ENCODE assay signal across 8 cellular contexts in the genomic region with DNA sequence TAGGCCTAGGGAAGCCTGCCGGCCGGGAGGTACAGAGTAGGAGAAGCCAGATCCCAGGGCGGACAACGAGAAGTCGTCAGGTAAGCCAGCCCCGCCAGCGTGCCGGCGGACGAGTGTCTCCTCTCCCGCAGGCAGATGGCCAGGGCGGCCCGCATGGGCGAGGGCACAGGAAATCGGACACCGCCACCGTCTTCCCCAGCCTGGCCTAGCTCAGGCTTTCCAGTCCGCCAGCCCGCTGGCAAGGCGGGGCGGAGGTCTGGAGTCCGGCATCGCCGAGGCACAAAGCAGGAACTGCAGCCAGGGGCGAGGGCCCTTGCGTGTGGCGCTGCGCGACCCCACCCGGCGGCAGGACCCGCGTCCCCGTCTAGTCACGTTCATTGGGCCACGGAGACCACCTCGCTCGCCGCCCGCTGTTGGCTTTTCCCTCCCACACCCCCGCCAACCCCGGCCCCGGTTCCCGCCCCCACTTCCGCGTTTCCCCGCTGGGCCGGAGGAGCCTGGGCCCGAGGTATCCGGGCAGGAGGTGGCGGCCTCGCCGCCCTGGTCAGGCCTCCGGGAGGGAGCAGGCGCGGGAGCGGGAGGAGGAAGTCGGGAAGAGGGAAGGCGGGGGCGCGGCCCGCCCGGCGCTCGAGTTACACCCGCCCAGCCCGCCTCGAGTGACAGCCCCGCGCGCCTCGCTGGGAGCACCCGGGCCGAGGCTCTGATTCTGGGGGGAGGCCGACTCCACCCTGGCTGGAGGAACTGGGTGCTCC. TPM values are rescaled to one million over a fixed set of nuclear protein-coding genes. Genes with fewer than 3 reads are reported as not detected.
DNase-seq lines count a peak whose midpoint lies in the region; ATAC-seq lines count a peak whose summit lies in the region.

TSS of gene GPD2 (plus strand) at position 655 of the 752 bp plus-strand sequence. CDS start 39,727 bp downstream, outside the sequence.

- H3K27ac ChIP-seq in CD8-positive, alpha-beta memory T cell (ENCODE audit: low read depth, low read length) = peak within 1 kb of the TSS; percentile 62
- peak within 1 kb of the TSS; percentile 95 to 96 for H3K27ac ChIP-seq in esophagus (ENCODE audit: low read depth in 2 of 2, low read length in 1 of 2)

- no peaks in the 10 kb centered on the region for H3K27me3 ChIP-seq in CD8-positive, alpha-beta memory T cell (ENCODE audit: insufficient read depth, low read length, poor library complexity, severe bottlenecking)
- H3K27me3 ChIP-seq in esophagus (ENCODE audit: control insufficient read depth in 1 of 2, insufficient read depth in 2 of 2, low read length in 2 of 2) (no peaks in the 10 kb centered on the region), mucosa of stomach (ENCODE audit: control insufficient read depth, insufficient read depth, low read length) (no peaks in the 10 kb centered on the region)

- POLR2A ChIA-PET in CD8-positive, alpha-beta memory T cell (lab: Charles Lee) = interaction anchor here (0.7 to 1.8 kb wide), 6 partner anchors 36 to 103 kb away, joined by 3 to 7 read pairs (median 3); partner anchors contain the start of gene NR4A2

- WGBS in esophagus, 2 donors = 1% methylated on average over 61 to 75 of the region's 75 CpGs

- peak; percentile 51 to 80 (median 65) for DNase-seq in CD8-positive, alpha-beta memory T cell
- DNase-seq in OCI-M1 (lab: John Stamatoyannopoulos, UW) = peak; percentile 89
- peak; percentile 83 for DNase-seq in activated T-cell treated with anti-CD3 and anti-CD28 coated beads, Interleukin-2, amount 50 U/mL, for 24 hours
- peak; percentile 27 for DNase-seq in stimulated activated CD8-positive, alpha-beta memory T cell treated with anti-CD3 and anti-CD28 coated beads, Interleukin-7, amount 100 ng/mL, for 24 hours (ENCODE audit: low read depth)

- H3K27ac Mint-ChIP-seq in CD8-positive, alpha-beta memory T cell = peak within 1 kb of the TSS; percentile 88 to 98 (median 96)
- H3K27ac Mint-ChIP-seq in activated T-cell treated with anti-CD3 and anti-CD28 coated beads, Interleukin-2, amount 50 U/mL, for 24 hours = peak within 1 kb of the TSS; percentile 92

- H3K27me3 Mint-ChIP-seq in CD8-positive, alpha-beta memory T cell = no peaks in the 10 kb centered on the region
- H3K27me3 Mint-ChIP-seq in activated T-cell treated with anti-CD3 and anti-CD28 coated beads, Interleukin-2, amount 50 U/mL, for 24 hours = no peaks in the 10 kb centered on the region

- H3K9me3 ChIP-seq in CD8-positive, alpha-beta memory T cell (ENCODE audit: low read length) = no peaks in the 10 kb centered on the region
- H3K9me3 ChIP-seq in esophagus (ENCODE audit: control insufficient read depth in 2 of 2, insufficient read depth in 1 of 2, low read depth in 1 of 2, low read length in 1 of 2) = no peaks in the 10 kb centered on the region
- no peaks in the 10 kb centered on the region for H3K9me3 ChIP-seq in mucosa of stomach (ENCODE audit: control insufficient read depth, low read length)

- H3K9ac ChIP-seq in mucosa of stomach (ENCODE audit: low read length) = peak within 1 kb of the TSS; percentile 98

- no peaks in the 10 kb centered on the region for H3K36me3 ChIP-seq in CD8-positive, alpha-beta memory T cell (ENCODE audit: insufficient read depth, low read length)
- H3K36me3 ChIP-seq in esophagus (ENCODE audit: control insufficient read depth in 2 of 2, insufficient read depth in 2 of 2, low read length in 1 of 2) (no peaks in the 10 kb centered on the region), mucosa of stomach (ENCODE audit: control insufficient read depth, insufficient read depth, low read length) (no peaks in the 10 kb centered on the region)

- H3K9me3 Mint-ChIP-seq in CD8-positive, alpha-beta memory T cell = peaks cover 0 to 2% (median 0%) of the 10 kb centered on the region in 5 donors
- H3K9me3 Mint-ChIP-seq in activated T-cell treated with anti-CD3 and anti-CD28 coated beads, Interleukin-2, amount 50 U/mL, for 24 hours = no peaks in the 10 kb centered on the region

- peaks cover 0 to 9% (median 0%) of the 10 kb centered on the region in 3 donors for H3K36me3 Mint-ChIP-seq in CD8-positive, alpha-beta memory T cell
- peaks cover 17% of the 10 kb centered on the region for H3K36me3 Mint-ChIP-seq in activated T-cell treated with anti-CD3 and anti-CD28 coated beads, Interleukin-2, amount 50 U/mL, for 24 hours (ENCODE audit: low read depth)

- ATAC-seq in GM19395 (IDR thresholded peaks at IDR 0.05; ENCODE audit: unreplicated experiment) = peak; percentile 57
- ATAC-seq in HG03521 (IDR thresholded peaks at IDR 0.05; ENCODE audit: unreplicated experiment) = peak; percentile 48

- H3K4me3 ChIP-seq in CD8-positive, alpha-beta memory T cell (ENCODE audit: low read length) = peak within 1 kb of the TSS; percentile 82
- H3K4me3 ChIP-seq in esophagus (ENCODE audit: low read depth in 1 of 2, low read length in 2 of 2) (peak within 1 kb of the TSS; percentile 55 to 68), mucosa of stomach (ENCODE audit: low read length) (peak within 1 kb of the TSS; percentile 37)

- CTCF ChIA-PET in CD8-positive, alpha-beta memory T cell (lab: Charles Lee) = interaction anchor here (0.8 to 3.2 kb wide), 5 partner anchors 8 to 104 kb away, joined by 3 to 15 read pairs (median 4); no protein-coding TSS in a partner anchor

- H3K4me1 ChIP-seq in CD8-positive, alpha-beta memory T cell (ENCODE audit: insufficient read depth, low read length) = peaks cover 21% of the 10 kb centered on the region
- H3K4me1 ChIP-seq in esophagus (ENCODE audit: control insufficient read depth in 2 of 2, insufficient read depth in 2 of 2, low read length in 1 of 2) (peaks cover 0 to 2% of the 10 kb centered on the region in 2 donors), mucosa of stomach (ENCODE audit: control insufficient read depth, insufficient read depth, low read length) (peaks cover 30% of the 10 kb centered on the region)

- H3K4me1 Mint-ChIP-seq in CD8-positive, alpha-beta memory T cell = peaks cover 30 to 45% (median 40%) of the 10 kb centered on the region in 3 donors
- peaks cover 41% of the 10 kb centered on the region for H3K4me1 Mint-ChIP-seq in activated T-cell treated with anti-CD3 and anti-CD28 coated beads, Interleukin-2, amount 50 U/mL, for 24 hours (ENCODE audit: low read depth)

- H3K4me3 Mint-ChIP-seq in CD8-positive, alpha-beta memory T cell = peak within 1 kb of the TSS; percentile 91 to 98 (median 95)
- H3K4me3 Mint-ChIP-seq in activated T-cell treated with anti-CD3 and anti-CD28 coated beads, Interleukin-2, amount 50 U/mL, for 24 hours = peak within 1 kb of the TSS; percentile 84

RNA-seq across cellular contexts. Expression of gene GPD2, which starts in this region (rescaled TPM):
- total RNA-seq in CD8-positive, alpha-beta memory T cell = 10 to 100 TPM; 38.9 to 44.3 TPM
- polyA plus RNA-seq in CD8-positive, alpha-beta memory T cell = 10.1 TPM
- polyA plus RNA-seq in esophagus = 10 to 100 TPM; 16.4 to 22.2 TPM

Comparison
In these comparisons a context has a peak if more than half of its experiments do, and no peak if none do; other contexts are left out.
1. Peak in every context shown above with its lines: DNase-seq, ATAC-seq, H3K4me3 ChIP-seq and H3K27ac ChIP-seq.
2. DNase-seq: peak in every context shown above with its lines; median percentile 89 in OCI-M1; 83 in activated T-cell treated with anti-CD3 and anti-CD28 coated beads, Interleukin-2, amount 50 U/mL, for 24 hours; 65 in CD8-positive, alpha-beta memory T cell; 27 in stimulated activated CD8-positive, alpha-beta memory T cell treated with anti-CD3 and anti-CD28 coated beads, Interleukin-7, amount 100 ng/mL, for 24 hours.